Comparison of ENCODE assay signal across 8 cellular contexts in genomic region chr17:75749545-75750389, GRCh38. TPM values are rescaled to one million over a fixed set of nuclear protein-coding genes. Genes with fewer than 3 reads are reported as not detected.
DNase-seq lines count a peak whose midpoint lies in the region; ATAC-seq and TF ChIP-seq lines count a peak whose summit lies in the region.

No MANE protein-coding gene starts in this region.

- no peaks in the 10 kb centered on the region for H3K36me3 ChIP-seq in BJ (ENCODE audit: control insufficient read depth, insufficient read depth, low read length)
- no peaks in the 10 kb centered on the region for H3K36me3 ChIP-seq in HAP-1 (replicated peaks)

- no peaks in the 10 kb centered on the region for H3K9me3 Mint-ChIP-seq in central memory CD8-positive, alpha-beta T cell

- no peak overlapping the region for H3K4me3 Mint-ChIP-seq in central memory CD8-positive, alpha-beta T cell

- H3K9me3 ChIP-seq in HAP-1 = no peaks in the 10 kb centered on the region

- peaks cover 6% of the 10 kb centered on the region for H3K36me3 Mint-ChIP-seq in central memory CD8-positive, alpha-beta T cell (ENCODE audit: insufficient read depth)

- H3K4me1 ChIP-seq in HAP-1 = peaks cover 7% of the 10 kb centered on the region

- peaks cover 20% of the 10 kb centered on the region for H3K4me1 Mint-ChIP-seq in central memory CD8-positive, alpha-beta T cell

- H3K4me3 ChIP-seq in BJ (ENCODE audit: low read depth, low read length) (no peak overlapping the region), HAP-1 (no peak overlapping the region)

- in situ Hi-C loops in HAP-1 (cut with MboI; ENCODE audit: low sequenced_read_pairs) = no loop called here

- intact Hi-C loops in left colon (cut with DNase I, micrococcal nuclease) = loop anchor here in 1 of 2 donors (10.0 kb wide), 1 partner anchor 75 kb away; no protein-coding TSS in a partner anchor

- H3K27ac Mint-ChIP-seq in central memory CD8-positive, alpha-beta T cell (ENCODE audit: low read depth) = peak overlapping the region; percentile 76

- CTCF ChIA-PET in BJ (lab: Yijun Ruan, JAX) = interaction anchor here (0.5 to 14.2 kb wide), 37 partner anchors 12 to 327 kb away, joined by 3 to 607 read pairs (median 6); partner anchors contain the start of genes GALK1, ITGB4, RECQL5 and SAP30BP

- peak; percentile 78 for ATAC-seq in central memory CD8-positive, alpha-beta T cell (replicated peaks; ENCODE audit: extremely low read depth, poor library complexity, severe bottlenecking)
- peak; percentile 61 for ATAC-seq in left colon
- ATAC-seq in GM18867 (IDR thresholded peaks at IDR 0.05; ENCODE audit: unreplicated experiment) = no peak

- no peaks in the 10 kb centered on the region for H3K27me3 Mint-ChIP-seq in central memory CD8-positive, alpha-beta T cell

- DNase-seq in BJ (ENCODE audit: low read depth) (no peak), HAP-1 (ENCODE audit: low spot score in 2 of 2) (peak; percentile 42 to 93), NCI-H510A (lab: John Stamatoyannopoulos, UW) (peak; percentile 22), left colon (peak; percentile 62 to 92)
- DNase-seq in activated CD4-positive, alpha-beta T cell treated with anti-CD3 and anti-CD28 coated beads for 1 hour = peak; percentile 79
- DNase-seq in central memory CD8-positive, alpha-beta T cell (ENCODE audit: low spot score in 2 of 2) = peak; percentile 75 to 94
- peak; percentile 94 to 96 for DNase-seq in stimulated activated CD4-positive, alpha-beta T cell treated with anti-CD3 and anti-CD28 coated beads, Interleukin-2, amount 100 ng/mL, for 24 hours

- H3K27me3 ChIP-seq in BJ (ENCODE audit: control insufficient read depth, insufficient read depth, low read length) = no peaks in the 10 kb centered on the region
- H3K27me3 ChIP-seq in HAP-1 (ENCODE audit: low read depth) = no peaks in the 10 kb centered on the region

- TF ChIP-seq CTCF in BJ (IDR thresholded peaks at IDR 0.05; ENCODE audit: insufficient read depth, low read depth, low read length) = peak; percentile 92

- POLR2A ChIA-PET in BJ (lab: Charles Lee) = no interaction called here

RNA-seq across cellular contexts. Expression of gene GALK1, which starts 15.2 kb away (rescaled TPM):
- polyA plus RNA-seq in BJ (2011; rRNA removed) = 19.9 and 35.8 TPM in 2 replicates
- 11.4 and 18.5 TPM in 2 replicates for polyA minus RNA-seq in BJ (2011; rRNA and poly(A)+ RNA removed)
- total RNA-seq in left colon = 10 to 100 TPM; 14.1 to 16.9 TPM

RNA-seq across cellular contexts. Expression of gene ITGB4, which starts 28.5 kb away (rescaled TPM):
- polyA plus RNA-seq in BJ (2011; rRNA removed) = 2.1 and 2.3 TPM in 2 replicates
- 0.77 and 1.9 TPM in 2 replicates for polyA minus RNA-seq in BJ (2011; rRNA and poly(A)+ RNA removed)
- total RNA-seq in left colon = 100 to 1,000 TPM; 252 to 318 TPM

RNA-seq across cellular contexts. Expression of gene UNK, which starts 34.8 kb away (rescaled TPM):
- 7.2 and 8.5 TPM in 2 replicates for polyA plus RNA-seq in BJ (2011; rRNA removed)
- polyA minus RNA-seq in BJ (2011; rRNA and poly(A)+ RNA removed) = 9.7 and 11.0 TPM in 2 replicates
- total RNA-seq in left colon = 10 to 100 TPM; 18.3 to 21.8 TPM
